26 cellular contexts compared by ENCODE assay signal in genomic region chr7:106488465-106488864, GRCh38.
DNase-seq lines count a peak whose midpoint lies in the region; ATAC-seq, FAIRE-seq and TF ChIP-seq lines count a peak whose summit lies in the region.
"Had no signal": no experiment of that assay in that cellular context is flagged by ENCODE, and none has a peak within 500 bp of the region (broad histone marks: within the 10 kb centered on the region; RNA-seq: fewer than 3 reads in every experiment).

No MANE protein-coding gene starts in this region.

- peak; percentile 29 to 71 (median 60) for DNase-seq in right lobe of liver
- no peak for DNase-seq in HepG2 (ENCODE audit: low spot score)
- DNase-seq in mesenchymal stem cell = no peak
- no peak for DNase-seq in activated T-cell treated with anti-CD3 and anti-CD28 coated beads, Interleukin-2, amount 50 U/mL, for 72 hours
- no peak for DNase-seq in NCI-H2227 treated with DMSO at 0.1 percent for 48 hours (lab: John Stamatoyannopoulos, UW)
- DNase-seq: ACHN; BE2C; C1 segment of cervical spinal cord; CD4-positive, alpha-beta memory T cell; CD4-positive, CD25-positive, alpha-beta regulatory T cell; CD8-positive, alpha-beta memory T cell; COR-L47; DMS 273 treated with DMSO at 0.1 percent for 48 hours; DMS153; DMS53; DMS79; DND-41; EL; GDM1 had no signal

- peaks cover 2 to 8% of the 10 kb centered on the region in 2 donors for H3K36me3 Mint-ChIP-seq in activated T-cell treated with anti-CD3 and anti-CD28 coated beads, Interleukin-2, amount 50 U/mL, for 72 hours (ENCODE audit: insufficient read depth in 2 of 2)
- H3K36me3 Mint-ChIP-seq: CD14-positive monocyte; CD4-positive, alpha-beta memory T cell; CD4-positive, CD25-positive, alpha-beta regulatory T cell; CD8-positive, alpha-beta memory T cell had no signal

- TF ChIP-seq CTCF in right lobe of liver (IDR thresholded peaks at IDR 0.05) (no peak), HepG2 (CRISPR knock-in tag; IDR thresholded peaks at IDR 0.05) (no peak)

- no peaks in the 10 kb centered on the region for H4K20me1 ChIP-seq in HepG2 (ENCODE audit: insufficient read depth, low read length)
- H4K20me1 ChIP-seq: BLaER1 had no signal

- H3K27me3 Mint-ChIP-seq in activated T-cell treated with anti-CD3 and anti-CD28 coated beads, Interleukin-2, amount 50 U/mL, for 72 hours (ENCODE audit: low read depth) = peaks cover 22% of the 10 kb centered on the region

- H3K23ac ChIP-seq in mesenchymal stem cell (ENCODE audit: low read length in 2 of 2) = no peak overlapping the region

- no peak for TF ChIP-seq RAD21 in HepG2 (CRISPR knock-in tag; IDR thresholded peaks at IDR 0.05)

- H3K9ac ChIP-seq in HepG2 (ENCODE audit: insufficient read depth, low read depth, low read length) = no peak overlapping the region
- no peak overlapping the region for H3K9ac ChIP-seq in mesenchymal stem cell (ENCODE audit: low read length)
- H3K9ac ChIP-seq: BLaER1 had no signal

- ATAC-seq in right lobe of liver (peak in 2 of 4 donors; percentile 19 to 38), HepG2 (no peak)
- ATAC-seq in activated T-cell treated with anti-CD3 and anti-CD28 coated beads, Interleukin-2, amount 50 U/mL, for 72 hours (replicated peaks in 1 of 2) = no peak
- ATAC-seq: GM12878 had no signal

- CTCF ChIA-PET in HepG2 (lab: Yijun Ruan, JAX; ENCODE audit: low intra/inter-chr PET ratio, low total read pairs) = no interaction called here

- FAIRE-seq in HepG2 (lab: Jason Lieb, UNC) = no peak
- FAIRE-seq: A204.1, GM12878, GM12892, GM18507 had no signal

- H2AFZ ChIP-seq in HepG2 (ENCODE audit: low read length) (no peak overlapping the region), mesenchymal stem cell (ENCODE audit: low read depth, low read length) (no peak overlapping the region)

- H3K4me3 Mint-ChIP-seq in activated T-cell treated with anti-CD3 and anti-CD28 coated beads, Interleukin-2, amount 50 U/mL, for 72 hours = no peak overlapping the region
- H3K4me3 Mint-ChIP-seq: CD14-positive monocyte; CD4-positive, alpha-beta memory T cell; CD4-positive, CD25-positive, alpha-beta regulatory T cell; CD8-positive, alpha-beta memory T cell had no signal

- no peak overlapping the region for H2BK120ac ChIP-seq in mesenchymal stem cell (ENCODE audit: low read depth, low read length)

- peaks cover 43% of the 10 kb centered on the region for H3K4me1 Mint-ChIP-seq in activated T-cell treated with anti-CD3 and anti-CD28 coated beads, Interleukin-2, amount 50 U/mL, for 72 hours (ENCODE audit: low read depth)
- H3K4me1 Mint-ChIP-seq: CD4-positive, alpha-beta memory T cell; CD4-positive, CD25-positive, alpha-beta regulatory T cell; CD8-positive, alpha-beta memory T cell had no signal

- H2BK15ac ChIP-seq in mesenchymal stem cell (ENCODE audit: low read depth, poor library complexity, severe bottlenecking) = no peak overlapping the region

- H3K27ac Mint-ChIP-seq in activated T-cell treated with anti-CD3 and anti-CD28 coated beads, Interleukin-2, amount 50 U/mL, for 72 hours = no peak overlapping the region
- H3K27ac Mint-ChIP-seq: CD14-positive monocyte; CD4-positive, alpha-beta memory T cell; CD4-positive, CD25-positive, alpha-beta regulatory T cell had no signal

- H3K4ac ChIP-seq in mesenchymal stem cell (ENCODE audit: low read depth in 1 of 2, low read length in 2 of 2) = no peak overlapping the region

- intact Hi-C loops in right lobe of liver (cut with DNase I) (no loop called here), HepG2 (cut with micrococcal nuclease; ENCODE audit: unreplicated experiment) (no loop called here)

- no peak overlapping the region for H4K91ac ChIP-seq in mesenchymal stem cell (ENCODE audit: low read length)

- 13% methylated on average over 1 of the region's 5 CpGs for WGBS in right lobe of liver (ENCODE audit: insufficient coverage, low coverage, low lambda C conversion rate, missing lambda C conversion rate)
- WGBS in HepG2 (ENCODE audit: low lambda C conversion rate) = 0% methylated on average over 4 of the region's 5 CpGs
- WGBS in mesenchymal stem cell = 74% methylated on average over 5 of the region's 5 CpGs

- no peak for TF ChIP-seq EP300 in HepG2 (IDR thresholded peaks at IDR 0.05; ENCODE audit: low read depth in 2 of 2, low read length in 2 of 2)
- no peak for TF ChIP-seq EP300 in HepG2 (CRISPR knock-in tag; IDR thresholded peaks at IDR 0.05; ENCODE audit: borderline replicate concordance)

- H3K9me3 ChIP-seq in right lobe of liver (no peaks in the 10 kb centered on the region), HepG2 (ENCODE audit: low read length) (no peaks in the 10 kb centered on the region), mesenchymal stem cell (ENCODE audit: control insufficient read depth, low read length) (peaks cover 10% of the 10 kb centered on the region)
- H3K9me3 ChIP-seq: BE2C, BLaER1 had no signal

- H3K27ac ChIP-seq in right lobe of liver = peak overlapping the region in 2 of 3 donors; percentile 86 to 94
- no peak overlapping the region for H3K27ac ChIP-seq in HepG2 (ENCODE audit: extremely low read length, insufficient read depth, low read length)
- H3K27ac ChIP-seq in mesenchymal stem cell (ENCODE audit: low read length, poor library complexity, severe bottlenecking) = no peak overlapping the region
- H3K27ac ChIP-seq: 22Rv1, BLaER1 had no signal

- H3K36me3 ChIP-seq in right lobe of liver (no peaks in the 10 kb centered on the region), HepG2 (replicated peaks in 1 of 2; ENCODE audit: control insufficient read depth in 1 of 2, insufficient read depth in 2 of 2, low read length in 2 of 2) (no peaks in the 10 kb centered on the region), mesenchymal stem cell (ENCODE audit: control insufficient read depth in 1 of 2, insufficient read depth in 2 of 2, low read depth in 1 of 2, low read length in 2 of 2) (no peaks in the 10 kb centered on the region)
- H3K36me3 ChIP-seq: BE2C, BLaER1 had no signal

- H3K14ac ChIP-seq in mesenchymal stem cell (ENCODE audit: low read length in 2 of 2) = no peak overlapping the region

- BruUV-seq in HepG2 (replicated peaks; lab: Mats Ljungman, UMichigan) = no TSS peak

- H3K79me1 ChIP-seq in mesenchymal stem cell (replicated peaks; ENCODE audit: low read length, poor library complexity, severe bottlenecking) = no peaks in the 10 kb centered on the region

- H3K4me2 ChIP-seq in HepG2 (ENCODE audit: low read depth, low read length) (no peak overlapping the region), mesenchymal stem cell (ENCODE audit: low read length, poor library complexity, severe bottlenecking) (no peak overlapping the region)
- H3K4me2 ChIP-seq: BLaER1 had no signal

- H4K8ac ChIP-seq in mesenchymal stem cell (ENCODE audit: low read length) = no peak overlapping the region

- no peak overlapping the region for H2BK5ac ChIP-seq in mesenchymal stem cell (ENCODE audit: low read depth, low read length, poor library complexity, severe bottlenecking)

- no peaks in the 10 kb centered on the region for H3K27me3 ChIP-seq in right lobe of liver
- H3K27me3 ChIP-seq in HepG2 (ENCODE audit: control insufficient read depth in 1 of 2, insufficient read depth in 2 of 2, low read length in 2 of 2) = no peaks in the 10 kb centered on the region
- H3K27me3 ChIP-seq in mesenchymal stem cell (ENCODE audit: control insufficient read depth in 1 of 2, insufficient read depth in 1 of 2, low read length in 2 of 2) = no peaks in the 10 kb centered on the region
- H3K27me3 ChIP-seq: BE2C, BLaER1 had no signal

- H3K4me3 ChIP-seq in right lobe of liver (no peak overlapping the region), HepG2 (replicated peaks in 1 of 3; ENCODE audit: insufficient read depth in 1 of 3, low read depth in 2 of 3, low read length in 3 of 3) (no peak overlapping the region), mesenchymal stem cell (ENCODE audit: insufficient read depth in 1 of 2, low read depth in 1 of 2, low read length in 2 of 2) (no peak overlapping the region)
- H3K4me3 ChIP-seq: BLaER1, GM12878 had no signal

- H3K4me1 ChIP-seq in right lobe of liver (peaks cover 0 to 53% (median 18%) of the 10 kb centered on the region in 4 donors), HepG2 (ENCODE audit: insufficient read depth, low read length) (no peaks in the 10 kb centered on the region), mesenchymal stem cell (ENCODE audit: control insufficient read depth, insufficient read depth, low read depth, low read length) (peaks cover 7% of the 10 kb centered on the region)
- H3K4me1 ChIP-seq: BE2C had no signal

- H3K18ac ChIP-seq in mesenchymal stem cell (ENCODE audit: low read depth in 1 of 2, low read length in 2 of 2) = no peak overlapping the region

- POLR2A ChIA-PET in HepG2 (lab: Yijun Ruan, JAX) = no interaction called here

- in situ Hi-C loops in HepG2 (cut with HindIII; ENCODE audit: extremely low pct_ligation_motif_present, low pct_unique_long_range_greater_than_20kb) = no loop called here

- no peak overlapping the region for H2BK12ac ChIP-seq in mesenchymal stem cell (ENCODE audit: low read length in 2 of 2)

- no peaks in the 10 kb centered on the region for H3K79me2 ChIP-seq in HepG2 (ENCODE audit: insufficient read depth, low read length)

- H3K9me3 Mint-ChIP-seq in activated T-cell treated with anti-CD3 and anti-CD28 coated beads, Interleukin-2, amount 50 U/mL, for 72 hours = peaks cover 2 to 4% of the 10 kb centered on the region in 2 donors
- H3K9me3 Mint-ChIP-seq: CD8-positive, alpha-beta memory T cell had no signal

- TF ChIP-seq POLR2A in right lobe of liver (IDR thresholded peaks at IDR 0.05) (no peak), HepG2 (IDR thresholded peaks at IDR 0.05; ENCODE audit: insufficient read depth in 1 of 2, low read depth in 2 of 2, low read length in 2 of 2) (no peak)

- H2AK5ac ChIP-seq in mesenchymal stem cell (ENCODE audit: low read length, severe bottlenecking) = peak overlapping the region; percentile 26

TF ChIP-seq in HepG2, 621 proteins besides CTCF, POLR2A, EP300 and RAD21:
- TF ChIP-seq FOSL2 (CRISPR knock-in tag; IDR thresholded peaks at IDR 0.05) (no peak), KDM5A (IDR thresholded peaks at IDR 0.05; ENCODE audit: borderline replicate concordance, low read length) (no peak), HHEX (CRISPR knock-in tag; IDR thresholded peaks at IDR 0.05) (no peak)

Comparison
In these comparisons a context has a peak if more than half of its experiments do, and no peak if none do; other contexts are left out.
1. DNase-seq: peak in right lobe of liver (3 of 3); none in HepG2 (single experiment), mesenchymal stem cell (single experiment), activated T-cell treated with anti-CD3 and anti-CD28 coated beads, Interleukin-2, amount 50 U/mL, for 72 hours (0 of 2) and NCI-H2227 treated with DMSO at 0.1 percent for 48 hours (single experiment).
2. H3K27ac ChIP-seq: peak in right lobe of liver (2 of 3); none in HepG2 (single experiment) and mesenchymal stem cell (single experiment).